1 cellular context compared by ENCODE assay signal in genomic region chr13:92187378-92187989, GRCh38.
TF ChIP-seq lines count a peak whose summit lies in the region.

No MANE protein-coding gene starts in this region.

TF ChIP-seq in WTC11, 78 proteins besides CTCF, POLR2A, EP300 and RAD21 (continued from another document):
- no peak for TF ChIP-seq NR3C1 (CRISPR knock-in tag; conservative IDR thresholded peaks at IDR 0.05; ENCODE audit: low read depth)
- TF ChIP-seq CREB1 (CRISPR knock-in tag; IDR thresholded peaks at IDR 0.05) = no peak
- TF ChIP-seq ELF4 (CRISPR knock-in tag; IDR thresholded peaks at IDR 0.05; ENCODE audit: low read depth) = no peak
- no peak for TF ChIP-seq ZNF263 (CRISPR knock-in tag; IDR thresholded peaks at IDR 0.05; ENCODE audit: low read depth)
- no peak for TF ChIP-seq ZNF423 (CRISPR knock-in tag; IDR thresholded peaks at IDR 0.05)
- TF ChIP-seq TP53 (CRISPR knock-in tag; IDR thresholded peaks at IDR 0.05) = no peak
TF ChIP-seq in WTC11: peak in this region for 0.
